ENCODE assay signal across 16 cellular contexts in genomic region chr22:22401381-22401780, GRCh38.
DNase-seq lines count a peak whose midpoint lies in the region; ATAC-seq, FAIRE-seq and TF ChIP-seq lines count a peak whose summit lies in the region.
"Had no signal": no experiment of that assay in that cellular context is flagged by ENCODE, and none has a peak within 500 bp of the region (broad histone marks: within the 10 kb centered on the region; RNA-seq: fewer than 3 reads in every experiment).

No MANE protein-coding gene starts in this region.

- no peak for TF ChIP-seq POLR2A in body of pancreas (IDR thresholded peaks at IDR 0.05)
- no peak for TF ChIP-seq POLR2A in adrenal gland (IDR thresholded peaks at IDR 0.05)

- H3K79me2 ChIP-seq in osteoblast (ENCODE audit: insufficient read depth, low read length): no peaks in the 10 kb centered on the region

- DNase-seq in bronchial epithelial cell (ENCODE audit: low read depth) (no peak), osteoblast (ENCODE audit: insufficient read length, low spot score, missing footprints) (peak; percentile 23), body of pancreas (no peak), adrenal gland (no peak), endothelial cell (ENCODE audit: low spot score) (no peak)
- DNase-seq: AML-193; Calu3; CD8-positive, alpha-beta T cell; DMS79 treated with DMSO at 0.1 percent for 48 hours; EL; GOT3 had no signal

- FAIRE-seq in bronchial epithelial cell (lab: Jason Lieb, UNC): peak; percentile 85
- FAIRE-seq: A549, GM12878 had no signal

- no peak overlapping the region for H3K4me3 Mint-ChIP-seq in IgD-negative memory B cell
- no peak overlapping the region for H3K4me3 Mint-ChIP-seq in endothelial cell (ENCODE audit: unreplicated experiment)
- H3K4me3 Mint-ChIP-seq: CD8-positive, alpha-beta T cell had no signal

- H3K27me3 ChIP-seq in bronchial epithelial cell (ENCODE audit: control insufficient read depth, insufficient read depth, low read length): peaks cover 3% of the 10 kb centered on the region
- H3K27me3 ChIP-seq in osteoblast (ENCODE audit: insufficient read depth, low read length): peaks cover 5% of the 10 kb centered on the region
- no peaks in the 10 kb centered on the region for H3K27me3 ChIP-seq in body of pancreas
- no peaks in the 10 kb centered on the region for H3K27me3 ChIP-seq in adrenal gland
- H3K27me3 ChIP-seq: BLaER1 had no signal

- no peak for ATAC-seq in body of pancreas
- ATAC-seq: A549; CD8-positive, alpha-beta T cell; GM12878 had no signal

- no peak overlapping the region for H3K27ac ChIP-seq in osteoblast (ENCODE audit: low read depth, low read length)
- no peak overlapping the region for H3K27ac ChIP-seq in body of pancreas
- H3K27ac ChIP-seq in adrenal gland: no peak overlapping the region
- H3K27ac ChIP-seq: A549, BLaER1 had no signal

- H3K36me3 ChIP-seq in bronchial epithelial cell (ENCODE audit: control insufficient read depth, insufficient read depth, low read length) (no peaks in the 10 kb centered on the region), osteoblast (ENCODE audit: insufficient read depth, low read length) (no peaks in the 10 kb centered on the region), body of pancreas (replicated peaks in 1 of 2; ENCODE audit: insufficient read depth in 1 of 2, low read depth in 2 of 2) (no peaks in the 10 kb centered on the region), adrenal gland (replicated peaks in 1 of 2) (no peaks in the 10 kb centered on the region)
- H3K36me3 ChIP-seq: BLaER1, HAP-1 had no signal

- H3K9me3 Mint-ChIP-seq in IgD-negative memory B cell (no peaks in the 10 kb centered on the region), endothelial cell (ENCODE audit: unreplicated experiment) (no peaks in the 10 kb centered on the region)
- H3K9me3 Mint-ChIP-seq: CD8-positive, alpha-beta T cell had no signal

- no peak overlapping the region for H3K4me3 ChIP-seq in bronchial epithelial cell (ENCODE audit: low read depth, low read length)
- H3K4me3 ChIP-seq in osteoblast (ENCODE audit: insufficient read depth, low read length): no peak overlapping the region
- no peak overlapping the region for H3K4me3 ChIP-seq in body of pancreas
- no peak overlapping the region for H3K4me3 ChIP-seq in adrenal gland
- H3K4me3 ChIP-seq: A549, BLaER1, GM12878, HAP-1 had no signal

- H3K4me1 Mint-ChIP-seq in IgD-negative memory B cell (peaks cover 26 to 40% (median 28%) of the 10 kb centered on the region in 3 donors), endothelial cell (ENCODE audit: unreplicated experiment) (no peaks in the 10 kb centered on the region)

- no peak for TF ChIP-seq CTCF in bronchial epithelial cell (IDR thresholded peaks at IDR 0.05; ENCODE audit: insufficient read depth, low read length, severe bottlenecking)
- no peak for TF ChIP-seq CTCF in osteoblast (IDR thresholded peaks at IDR 0.05; ENCODE audit: extremely low read depth, low read depth, low read length)
- no peak for TF ChIP-seq CTCF in body of pancreas (IDR thresholded peaks at IDR 0.05)
- no peak for TF ChIP-seq CTCF in adrenal gland (IDR thresholded peaks at IDR 0.05)
- no peak for TF ChIP-seq CTCF in endothelial cell (IDR thresholded peaks at IDR 0.05; ENCODE audit: unreplicated experiment)

- H4K20me1 ChIP-seq in osteoblast (ENCODE audit: insufficient read depth, low read length): no peaks in the 10 kb centered on the region
- H4K20me1 ChIP-seq: BLaER1 had no signal

- intact Hi-C loops in body of pancreas (cut with DNase I): no loop called here
- intact Hi-C loops in adrenal gland (cut with DNase I): no loop called here

- no peaks in the 10 kb centered on the region for H3K9me3 ChIP-seq in osteoblast (ENCODE audit: low read depth, low read length)
- no peaks in the 10 kb centered on the region for H3K9me3 ChIP-seq in body of pancreas
- no peaks in the 10 kb centered on the region for H3K9me3 ChIP-seq in adrenal gland (replicated peaks in 1 of 3)
- H3K9me3 ChIP-seq: A549, BLaER1, HAP-1 had no signal

- H2AFZ ChIP-seq in osteoblast (ENCODE audit: low read length): no peak overlapping the region

- H3K4me2 ChIP-seq in osteoblast (ENCODE audit: insufficient read depth, low read length): no peak overlapping the region
- H3K4me2 ChIP-seq: A549, BLaER1 had no signal

- WGBS in body of pancreas, 2 donors: 75 to 83% methylated on average over 1 of the region's 1 CpG
- 88 to 100% (median 95%) methylated on average over 1 of the region's 1 CpG for WGBS in adrenal gland, 4 donors

- no peaks in the 10 kb centered on the region for H3K36me3 Mint-ChIP-seq in IgD-negative memory B cell
- H3K36me3 Mint-ChIP-seq in endothelial cell (ENCODE audit: low read depth, unreplicated experiment): no peaks in the 10 kb centered on the region
- H3K36me3 Mint-ChIP-seq: CD8-positive, alpha-beta T cell had no signal

- H3K4me1 ChIP-seq in osteoblast (ENCODE audit: insufficient read depth, low read length): peaks cover 15% of the 10 kb centered on the region
- H3K4me1 ChIP-seq in body of pancreas: no peaks in the 10 kb centered on the region
- peaks cover 4 to 10% of the 10 kb centered on the region in 2 donors for H3K4me1 ChIP-seq in adrenal gland (replicated peaks in 1 of 2)
- H3K4me1 ChIP-seq: HAP-1 had no signal

- H3K27me3 Mint-ChIP-seq in IgD-negative memory B cell (no peaks in the 10 kb centered on the region), endothelial cell (ENCODE audit: unreplicated experiment) (peaks cover 12% of the 10 kb centered on the region)

- H3K27ac Mint-ChIP-seq in IgD-negative memory B cell (peak overlapping the region in 2 of 3 donors; percentile 20 to 32), endothelial cell (ENCODE audit: unreplicated experiment) (no peak overlapping the region)
- H3K27ac Mint-ChIP-seq: CD8-positive, alpha-beta T cell had no signal
